In genomic region chr7:24477807-24478655, GRCh38 we compare ENCODE assay signal across 8 cellular contexts.
DNase-seq lines count a peak whose midpoint lies in the region; ATAC-seq and TF ChIP-seq lines count a peak whose summit lies in the region.

No MANE protein-coding gene starts in this region.

- H3K4me1 ChIP-seq in PC-9 (replicated peaks; ENCODE audit: insufficient read depth) = peaks cover 19% of the 10 kb centered on the region
- H3K4me1 ChIP-seq in cardiac muscle cell (ENCODE audit: low read depth) = peaks cover 3% of the 10 kb centered on the region

- TF ChIP-seq CTCF in PC-9 (conservative IDR thresholded peaks at IDR 0.05) = no peak
- no peak for TF ChIP-seq CTCF in cardiac muscle cell (IDR thresholded peaks at IDR 0.05; ENCODE audit: low read depth, low read length)
- TF ChIP-seq CTCF in CD14-positive monocyte (IDR thresholded peaks at IDR 0.05) = no peak

- BruUV-seq in PC-9 (replicated peaks; lab: Mats Ljungman, UMichigan) = no TSS peak

- no peak overlapping the region for H3K27ac Mint-ChIP-seq in CD14-positive monocyte

- no peaks in the 10 kb centered on the region for H3K36me3 Mint-ChIP-seq in CD14-positive monocyte

- H3K9me3 Mint-ChIP-seq in CD14-positive monocyte = peaks cover 0 to 1% (median 0%) of the 10 kb centered on the region in 7 donors

- intact Hi-C loops in PC-9 (cut with micrococcal nuclease; ENCODE audit: unreplicated experiment) = loop anchor here (2.0 to 10.0 kb wide), 2 partner anchors 95 to 617 kb away; partner anchors contain the start of gene PALS2
- intact Hi-C loops in CD14-positive monocyte (cut with micrococcal nuclease) = no loop called here

- H3K9me3 ChIP-seq in PC-9 (ENCODE audit: insufficient read depth, low read depth) (no peaks in the 10 kb centered on the region), cardiac muscle cell (ENCODE audit: low read depth) (no peaks in the 10 kb centered on the region)

- peaks cover 0 to 1% (median 0%) of the 10 kb centered on the region in 3 donors for H3K27me3 Mint-ChIP-seq in CD14-positive monocyte (ENCODE audit: low read depth in 3 of 3)

- no peaks in the 10 kb centered on the region for H4K20me1 ChIP-seq in PC-9 (ENCODE audit: insufficient read depth)

- peak overlapping the region; percentile 61 for H3K27ac ChIP-seq in PC-9
- H3K27ac ChIP-seq in cardiac muscle cell = no peak overlapping the region

- H2AFZ ChIP-seq in PC-9 = peak overlapping the region; percentile 69

- peaks cover 19% of the 10 kb centered on the region; the same call in 1 of the 2 replicates for H3F3A ChIP-seq in PC-9 (ENCODE audit: insufficient read depth, low read depth)

- H3K4me2 ChIP-seq in PC-9 = peak overlapping the region; percentile 53

- H3K4me3 ChIP-seq in PC-9 = peak overlapping the region; percentile 3; the same call in 1 of the 2 replicates
- no peak overlapping the region for H3K4me3 ChIP-seq in cardiac muscle cell
- H3K4me3 ChIP-seq in skeletal muscle cell (ENCODE audit: low read depth, low read length) = no peak overlapping the region

- no peaks in the 10 kb centered on the region for H3K9me2 ChIP-seq in PC-9 (ENCODE audit: insufficient read depth)

- no peak for ATAC-seq in GM19324 (IDR thresholded peaks at IDR 0.05; ENCODE audit: low FRiP score, unreplicated experiment)

- no peaks in the 10 kb centered on the region for H3K79me2 ChIP-seq in PC-9 (ENCODE audit: low read depth)

- no peak overlapping the region for H3K4me3 Mint-ChIP-seq in CD14-positive monocyte

- CTCF ChIA-PET in PC-9 (lab: Charles Lee) = interaction anchor here (0.5 to 0.7 kb wide), 3 partner anchors 42 to 765 kb away, joined by 3 to 21 read pairs (median 4); no protein-coding TSS in a partner anchor

- H3K27me3 ChIP-seq in PC-9 (ENCODE audit: insufficient read depth, low read depth) (no peaks in the 10 kb centered on the region), cardiac muscle cell (no peaks in the 10 kb centered on the region)

- DNase-seq in HCEC 1CT (peak; percentile 72), PC-9 (peak; percentile 37 to 76), cardiac muscle cell (ENCODE audit: low read depth in 1 of 2, low spot score in 1 of 2) (peak; percentile 30 to 75), skeletal muscle cell (ENCODE audit: low read depth) (peak; percentile 82), activated gamma-delta T cell (lab: John Stamatoyannopoulos, UW) (no peak), NCI-H128 (lab: John Stamatoyannopoulos, UW; ENCODE audit: unreplicated experiment) (no peak), CD14-positive monocyte (ENCODE audit: low spot score) (no peak)

- POLR2A ChIA-PET in PC-9 (lab: Charles Lee; ENCODE audit: unreplicated experiment) = no interaction called here

- H3K36me3 ChIP-seq in PC-9 (ENCODE audit: low read depth) (no peaks in the 10 kb centered on the region), cardiac muscle cell (no peaks in the 10 kb centered on the region)

- peaks cover 3% of the 10 kb centered on the region for H3K4me1 Mint-ChIP-seq in CD14-positive monocyte

Comparison
In these comparisons a context has a peak if more than half of its experiments do, and no peak if none do; other contexts are left out.
1. DNase-seq: peak in HCEC 1CT (single experiment), PC-9 (2 of 2), cardiac muscle cell (2 of 2) and skeletal muscle cell (single experiment); none in activated gamma-delta T cell (single experiment), NCI-H128 (single experiment) and CD14-positive monocyte (single experiment).